1 cellular context compared by ENCODE assay signal in genomic region chr2:219485201-219485580, GRCh38.
TF ChIP-seq lines count a peak whose summit lies in the region.

No MANE protein-coding gene starts in this region.

TF ChIP-seq in SK-N-SH treated with all-trans-retinoic acid at 6 μM for 48 hours, 23 proteins besides CTCF, POLR2A, EP300 and RAD21 (continued from another document):
- TF ChIP-seq CSRNP3 (CRISPR knock-in tag; IDR thresholded peaks at IDR 0.05) (no peak), GLIS3 (CRISPR knock-in tag; IDR thresholded peaks at IDR 0.05) (no peak), OSR1 (CRISPR knock-in tag; IDR thresholded peaks at IDR 0.05) (no peak), SNAI2 (CRISPR knock-in tag; IDR thresholded peaks at IDR 0.05) (no peak), TSHZ2 (CRISPR knock-in tag; IDR thresholded peaks at IDR 0.05) (no peak), TCF4 (CRISPR knock-in tag; IDR thresholded peaks at IDR 0.05; ENCODE audit: borderline replicate concordance) (no peak)
